ENCODE assay signal across 9 cellular contexts in genomic region chrX:152817082-152817744, GRCh38. TPM values are rescaled to one million over a fixed set of nuclear protein-coding genes. Genes with fewer than 3 reads are reported as not detected.
DNase-seq lines count a peak whose midpoint lies in the region; ATAC-seq, FAIRE-seq and TF ChIP-seq lines count a peak whose summit lies in the region.
"Had no signal": no experiment of that assay in that cellular context is flagged by ENCODE, and none has a peak within 500 bp of the region (broad histone marks: within the 10 kb centered on the region; RNA-seq: fewer than 3 reads in every experiment).

No MANE protein-coding gene starts in this region.

- H3K4me1 Mint-ChIP-seq in CD4-positive, alpha-beta memory T cell: peaks cover 0 to 12% (median 6%) of the 10 kb centered on the region in 4 donors

- no peak for DNase-seq in AG09309 (ENCODE audit: low read depth)
- DNase-seq in GM13977 (ENCODE audit: low spot score): no peak
- no peak for DNase-seq in RWPE2 (ENCODE audit: low spot score)
- DNase-seq in foreskin fibroblast: peak; percentile 39 to 71
- DNase-seq in urothelium cell line (ENCODE audit: low spot score): peak; percentile 39
- no peak for DNase-seq in CD4-positive, alpha-beta memory T cell
- DNase-seq in CD1c-positive myeloid dendritic cell (ENCODE audit: extremely low spot score): no peak

- intact Hi-C loops in CD4-positive, alpha-beta memory T cell (cut with micrococcal nuclease): no loop called here

- H3K27me3 ChIP-seq in RWPE2 (ENCODE audit: insufficient read depth, poor library complexity, severe bottlenecking): no peaks in the 10 kb centered on the region
- H3K27me3 ChIP-seq in CD4-positive, alpha-beta memory T cell (ENCODE audit: insufficient read depth, low read length): no peaks in the 10 kb centered on the region

- ATAC-seq in RWPE2 (ENCODE audit: low read depth) (no peak; the same call in 2 of the 3 replicates), HG03378 (IDR thresholded peaks at IDR 0.05; ENCODE audit: unreplicated experiment) (no peak)

- H3K4me3 Mint-ChIP-seq in CD4-positive, alpha-beta memory T cell: no peak overlapping the region

- CTCF ChIA-PET in CD4-positive, alpha-beta memory T cell (lab: Charles Lee; ENCODE audit: partially characterized antibody): no interaction called here

- peaks cover 8% of the 10 kb centered on the region for H3K4me1 ChIP-seq in RWPE2 (ENCODE audit: insufficient read depth, poor library complexity, severe bottlenecking)
- H3K4me1 ChIP-seq in CD4-positive, alpha-beta memory T cell (ENCODE audit: insufficient read depth, low read length): no peaks in the 10 kb centered on the region

- no peak for FAIRE-seq in urothelium cell line (lab: Jason Lieb, UNC)

- no peaks in the 10 kb centered on the region for H3K36me3 ChIP-seq in RWPE2 (ENCODE audit: low read depth)
- no peaks in the 10 kb centered on the region for H3K36me3 ChIP-seq in CD4-positive, alpha-beta memory T cell (ENCODE audit: insufficient read depth, low read length)

- no peak overlapping the region for H3K27ac Mint-ChIP-seq in CD4-positive, alpha-beta memory T cell

- no peak overlapping the region for H3K27ac ChIP-seq in RWPE2 (ENCODE audit: poor library complexity, severe bottlenecking)
- no peak overlapping the region for H3K27ac ChIP-seq in CD4-positive, alpha-beta memory T cell (ENCODE audit: low read depth, low read length)

- H3K4me3 ChIP-seq in AG09309 (ENCODE audit: control insufficient read depth, low read depth, low read length): no peak overlapping the region
- H3K4me3 ChIP-seq in RWPE2 (ENCODE audit: severe bottlenecking): no peak overlapping the region
- H3K4me3 ChIP-seq in foreskin fibroblast (ENCODE audit: low read depth in 1 of 2, low read length in 2 of 2): no peak overlapping the region
- H3K4me3 ChIP-seq in CD4-positive, alpha-beta memory T cell (ENCODE audit: low read length in 2 of 2): no peak overlapping the region

- no peaks in the 10 kb centered on the region for H3K36me3 Mint-ChIP-seq in CD4-positive, alpha-beta memory T cell

- peaks cover 0 to 2% of the 10 kb centered on the region in 2 donors for H3K27me3 Mint-ChIP-seq in CD4-positive, alpha-beta memory T cell

- no peaks in the 10 kb centered on the region for H3K9me3 ChIP-seq in RWPE2 (ENCODE audit: severe bottlenecking)
- no peaks in the 10 kb centered on the region for H3K9me3 ChIP-seq in CD4-positive, alpha-beta memory T cell (ENCODE audit: control insufficient read depth in 1 of 2, low read length in 2 of 2)

- in situ Hi-C loops in GM13977 (cut with MboI; ENCODE audit: low pct_unique_long_range_greater_than_20kb, low sequenced_read_pairs, unreplicated experiment): loop anchor here (25.0 kb wide), 2 partner anchors 155 to 1055 kb away; no protein-coding TSS in a partner anchor

- no peaks in the 10 kb centered on the region for H3K9me3 Mint-ChIP-seq in CD4-positive, alpha-beta memory T cell

- POLR2A ChIA-PET in CD4-positive, alpha-beta memory T cell (lab: Charles Lee; ENCODE audit: partially characterized antibody): no interaction called here

- TF ChIP-seq CTCF in AG09309 (IDR thresholded peaks at IDR 0.05; ENCODE audit: control insufficient read depth, insufficient read depth, low read depth, low read length, missing control alignments): peak; percentile 63
- TF ChIP-seq CTCF in GM13977 (IDR thresholded peaks at IDR 0.05; ENCODE audit: extremely low read depth, insufficient read depth, missing control alignments): peak; percentile 54
- TF ChIP-seq CTCF in RWPE2 (IDR thresholded peaks at IDR 0.05; ENCODE audit: poor library complexity, severe bottlenecking): peak; percentile 45
- TF ChIP-seq CTCF in foreskin fibroblast (IDR thresholded peaks at IDR 0.05; ENCODE audit: low read depth, low read length): peak; percentile 41

RNA-seq across cellular contexts. Expression of gene CETN2, which starts 13.3 kb away (rescaled TPM):
- 1 to 10 TPM; 5.6 to 6.5 TPM for total RNA-seq in CD4-positive, alpha-beta memory T cell
- 10 to 100 TPM; 24.9 to 31.4 TPM for polyA plus RNA-seq in CD4-positive, alpha-beta memory T cell

RNA-seq across cellular contexts. Expression of gene NSDHL, which starts 13.7 kb away (rescaled TPM):
- 1 to 10 TPM; 6.5 to 7.1 TPM for total RNA-seq in CD4-positive, alpha-beta memory T cell
- polyA plus RNA-seq in CD4-positive, alpha-beta memory T cell: 10 to 100 TPM; 15.8 to 20.3 TPM

RNA-seq across cellular contexts. Expression of gene MAGEA6, which starts 47.7 kb away (rescaled TPM):
- not detected for total RNA-seq in CD4-positive, alpha-beta memory T cell
- not detected for polyA plus RNA-seq in CD4-positive, alpha-beta memory T cell
- polyA plus RNA-seq: esophagus had no signal

RNA-seq across cellular contexts. Expression of gene CSAG3, which starts 58.2 kb away (rescaled TPM):
- not detected for total RNA-seq in CD4-positive, alpha-beta memory T cell
- not detected for polyA plus RNA-seq in CD4-positive, alpha-beta memory T cell
- polyA plus RNA-seq: esophagus had no signal

Comparison
In these comparisons a context has a peak if more than half of its experiments do, and no peak if none do; other contexts are left out.
1. DNase-seq: peak in foreskin fibroblast (2 of 2) and urothelium cell line (single experiment); none in AG09309 (single experiment), GM13977 (single experiment), RWPE2 (single experiment), CD4-positive, alpha-beta memory T cell (0 of 5) and CD1c-positive myeloid dendritic cell (single experiment).
2. Peak in every context shown above with its lines, with median percentiles within 50 percentile points of each other: CTCF ChIP-seq.